20 cellular contexts compared by ENCODE assay signal in the genomic region with DNA sequence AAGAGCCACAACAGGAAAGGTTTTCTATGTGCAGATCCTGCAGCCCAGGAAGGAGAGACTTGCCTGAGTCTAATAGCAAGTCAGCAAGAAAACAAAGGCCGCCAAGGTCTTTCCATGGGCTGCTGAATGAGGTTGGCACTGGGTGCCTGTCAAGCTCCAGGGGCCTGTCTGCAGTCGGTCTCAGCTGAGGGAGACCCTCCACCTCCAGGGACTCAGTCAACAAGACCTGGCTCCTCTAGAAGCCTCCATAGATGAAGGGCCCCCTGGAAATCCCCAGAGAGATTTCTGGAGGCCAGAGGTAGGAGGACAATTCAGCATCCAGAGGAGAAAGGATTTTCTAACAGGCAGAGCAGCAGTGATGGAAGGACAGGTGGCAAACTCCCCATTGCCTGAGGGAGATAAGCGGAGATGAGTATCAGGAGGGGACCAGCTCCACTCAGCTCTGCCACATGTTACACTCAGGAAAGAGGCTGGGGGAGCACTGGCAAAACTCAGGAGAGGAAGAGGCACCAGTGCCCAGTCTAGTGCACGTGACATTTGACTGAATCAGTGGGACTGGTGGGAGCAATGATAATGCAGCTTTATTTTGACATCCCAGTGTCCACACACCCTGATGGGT.
"Had no signal": no experiment of that assay in that cellular context is flagged by ENCODE, and none has a peak within 500 bp of the region (broad histone marks: within the 10 kb centered on the region; RNA-seq: fewer than 3 reads in every experiment).

No MANE protein-coding gene starts in this region.

- H3K4me1 ChIP-seq: parathyroid adenoma, thyroid gland had no signal

- H3K9me3 Mint-ChIP-seq: activated naive CD4-positive, alpha-beta T cell treated with anti-CD3 and anti-CD28 coated beads, Interleukin-2, amount 50 U/mL, for 24 hours; activated T-cell treated with anti-CD3 and anti-CD28 coated beads, Interleukin-2, amount 50 U/mL, for 4 hours; dendritic cell treated with granulocyte-macrophage colony-stimulating factor and Interleukin-4, amounts not matched to agents 40 ng/mL and 50 ng/mL, for 4 days had no signal

- H3K27me3 ChIP-seq: thyroid gland had no signal

- H3K36me3 ChIP-seq: esophagus squamous epithelium, thyroid gland had no signal

- H3K4me3 Mint-ChIP-seq: activated CD4-positive, alpha-beta T cell treated with anti-CD3 and anti-CD28 coated beads, Interleukin-2, amount 10 ng/mL, durations not matched to agents 7 days and 5 days; activated naive CD4-positive, alpha-beta T cell treated with anti-CD3 and anti-CD28 coated beads, Interleukin-2, amount 50 U/mL, for 24 hours; activated T-cell treated with anti-CD3 and anti-CD28 coated beads, Interleukin-2, amount 50 U/mL, for 4 hours; dendritic cell treated with granulocyte-macrophage colony-stimulating factor and Interleukin-4, amounts not matched to agents 40 ng/mL and 50 ng/mL, for 4 days; memory B cell; naive B cell; stimulated activated memory B cell treated with anti-CD40 and anti-IgM and Interleukin-4, amounts not matched to agents 10 μg/mL and 1 μg/mL and 100 μg/mL, for 72 hours had no signal

- H3K4me3 ChIP-seq: esophagus squamous epithelium, mucosa of descending colon, smooth muscle cell, thyroid gland had no signal

- H3K27ac ChIP-seq: esophagus squamous epithelium, parathyroid adenoma, thyroid gland had no signal

- H3K9me3 ChIP-seq: esophagus squamous epithelium, mucosa of descending colon, thyroid gland had no signal

- DNase-seq: activated CD4-positive, alpha-beta T cell treated with anti-CD3 and anti-CD28 coated beads, Interleukin-2, amount 10 ng/mL, durations not matched to agents 7 days and 5 days; activated CD4-positive, CD25-positive, alpha-beta regulatory T cell; activated CD8-positive, alpha-beta memory T cell treated with anti-CD3 and anti-CD28 coated beads, Interleukin-2, amount 50 U/mL, for 4 hours; activated effector memory CD4-positive, alpha-beta T cell treated with Interleukin-2 at 50 U/mL for 16 hours; activated T-cell treated with anti-CD3 and anti-CD28 coated beads, Interleukin-2, amount 50 U/mL, for 4 hours; amniotic stem cell; effector memory CD4-positive, alpha-beta T cell; esophagus squamous epithelium; mucosa of descending colon; naive B cell; stimulated activated CD4-positive, alpha-beta T cell treated with anti-CD3 and anti-CD28 coated beads, Interleukin-4, amount 100 ng/mL, for 24 hours; T-helper 9 cell; thyroid gland had no signal

- H3K27ac Mint-ChIP-seq: activated CD4-positive, alpha-beta T cell treated with anti-CD3 and anti-CD28 coated beads, Interleukin-2, amount 10 ng/mL, durations not matched to agents 7 days and 5 days; activated naive CD4-positive, alpha-beta T cell treated with anti-CD3 and anti-CD28 coated beads, Interleukin-2, amount 50 U/mL, for 24 hours; dendritic cell treated with granulocyte-macrophage colony-stimulating factor and Interleukin-4, amounts not matched to agents 40 ng/mL and 50 ng/mL, for 4 days; memory B cell; stimulated activated memory B cell treated with anti-CD40 and anti-IgM and Interleukin-4, amounts not matched to agents 10 μg/mL and 1 μg/mL and 100 μg/mL, for 72 hours had no signal

- ATAC-seq: activated T-cell treated with anti-CD3 and anti-CD28 coated beads, Interleukin-2, amount 50 U/mL, for 4 hours; mucosa of descending colon; sciatic nerve; stimulated activated memory B cell treated with anti-CD40 and anti-IgM and Interleukin-4, amounts not matched to agents 10 μg/mL and 1 μg/mL and 100 μg/mL, for 72 hours had no signal

- H3K27me3 Mint-ChIP-seq: activated naive CD4-positive, alpha-beta T cell treated with anti-CD3 and anti-CD28 coated beads, Interleukin-2, amount 50 U/mL, for 24 hours; stimulated activated memory B cell treated with anti-CD40 and anti-IgM and Interleukin-4, amounts not matched to agents 10 μg/mL and 1 μg/mL and 100 μg/mL, for 72 hours had no signal
